Comparison of ENCODE assay signal across 9 cellular contexts in the genomic region with DNA sequence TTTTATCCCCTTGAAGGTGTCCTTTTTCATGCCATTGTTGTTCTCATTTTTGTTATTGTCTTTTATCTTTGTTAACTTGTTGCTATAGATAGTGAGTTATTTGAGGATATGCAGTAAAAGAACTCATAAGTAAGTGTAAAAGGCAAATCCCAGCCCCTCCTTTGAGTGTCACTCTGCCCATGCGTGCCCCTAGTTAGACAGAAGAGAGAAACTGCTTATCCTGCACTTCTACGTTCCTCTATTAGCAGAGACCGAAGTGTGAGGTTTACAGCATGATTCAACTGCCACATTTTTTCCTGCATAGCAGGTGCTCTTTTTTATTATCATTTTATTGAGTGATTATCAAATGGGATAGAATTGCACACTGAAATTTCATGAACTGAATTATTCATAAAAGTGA. TPM values are rescaled to one million over a fixed set of nuclear protein-coding genes. Genes with fewer than 3 reads are reported as not detected.
DNase-seq lines count a peak whose midpoint lies in the region; ATAC-seq, FAIRE-seq and TF ChIP-seq lines count a peak whose summit lies in the region.
"Had no signal": no experiment of that assay in that cellular context is flagged by ENCODE, and none has a peak within 500 bp of the region (broad histone marks: within the 10 kb centered on the region; RNA-seq: fewer than 3 reads in every experiment).

No MANE protein-coding gene starts in this region.

- no peaks in the 10 kb centered on the region for H4K20me1 ChIP-seq in GM23248 (ENCODE audit: insufficient read depth)
- H4K20me1 ChIP-seq in astrocyte (ENCODE audit: insufficient read depth, low read length), result no peaks in the 10 kb centered on the region

- H3K27ac ChIP-seq in GM23248 (no peak overlapping the region), astrocyte (ENCODE audit: low read depth, low read length) (no peak overlapping the region)

- H3K4me1 Mint-ChIP-seq in astrocyte (ENCODE audit: low read depth, unreplicated experiment), result peaks cover 13% of the 10 kb centered on the region

- H3K79me2 ChIP-seq in GM23248 (ENCODE audit: insufficient read depth), result no peaks in the 10 kb centered on the region
- no peaks in the 10 kb centered on the region for H3K79me2 ChIP-seq in astrocyte (ENCODE audit: insufficient read depth, low read length)

- peaks cover 2% of the 10 kb centered on the region for H3K9me3 Mint-ChIP-seq in astrocyte (ENCODE audit: unreplicated experiment)
- H3K9me3 Mint-ChIP-seq: CD8-positive, alpha-beta T cell had no signal

- no peaks in the 10 kb centered on the region for H3K9me2 ChIP-seq in GM23248 (ENCODE audit: insufficient read depth)

- peak overlapping the region; percentile 59 for H3K27ac Mint-ChIP-seq in astrocyte (ENCODE audit: unreplicated experiment)
- H3K27ac Mint-ChIP-seq: CD8-positive, alpha-beta T cell had no signal

- TF ChIP-seq CTCF in astrocyte (IDR thresholded peaks at IDR 0.05; ENCODE audit: insufficient read depth, low read depth, low read length), result no peak

- H2AFZ ChIP-seq in GM23248, result no peak overlapping the region
- no peak overlapping the region for H2AFZ ChIP-seq in astrocyte (ENCODE audit: low read depth, low read length)

- no peak overlapping the region for H3K9ac ChIP-seq in GM23248
- no peak overlapping the region for H3K9ac ChIP-seq in astrocyte (ENCODE audit: low read length)

- H3K9me3 ChIP-seq in GM23248 (ENCODE audit: low read depth) (no peaks in the 10 kb centered on the region), astrocyte (ENCODE audit: insufficient read depth, low read depth, low read length) (no peaks in the 10 kb centered on the region)

- no peaks in the 10 kb centered on the region for H3K27me3 Mint-ChIP-seq in astrocyte (ENCODE audit: low read depth, unreplicated experiment)

- no peak for FAIRE-seq in astrocyte (lab: Jason Lieb, UNC)

- H3K4me1 ChIP-seq in GM23248 (ENCODE audit: insufficient read depth), result peaks cover 15% of the 10 kb centered on the region
- no peaks in the 10 kb centered on the region for H3K4me1 ChIP-seq in astrocyte (ENCODE audit: insufficient read depth, low read length)

- no peaks in the 10 kb centered on the region for H3K27me3 ChIP-seq in GM23248 (replicated peaks; ENCODE audit: insufficient read depth)
- H3K27me3 ChIP-seq in astrocyte (ENCODE audit: insufficient read depth, low read length), result peaks cover 9% of the 10 kb centered on the region

- H3K4me3 Mint-ChIP-seq in astrocyte (ENCODE audit: unreplicated experiment), result no peak overlapping the region
- H3K4me3 Mint-ChIP-seq: CD8-positive, alpha-beta T cell had no signal

- WGBS in GM23248 (ENCODE audit: low coverage in 1 of 2, low lambda C conversion rate in 2 of 2, missing lambda C conversion rate in 2 of 2), 2 experiments, result 95 to 96% methylated on average over 3 of the region's 3 CpGs

- in situ Hi-C loops in ACHN (cut with HindIII; ENCODE audit: low pct_ligation_motif_present, low pct_unique_long_range_greater_than_20kb, low sequenced_read_pairs), result no loop called here
- in situ Hi-C loops in GM23248 (cut with MboI), result no loop called here

- peak overlapping the region; percentile 37 for H3K4me2 ChIP-seq in GM23248 (ENCODE audit: unreplicated experiment)
- H3K4me2 ChIP-seq in astrocyte (ENCODE audit: low read length), result no peak overlapping the region

- H3F3A ChIP-seq in GM23248 (ENCODE audit: insufficient read depth), result no peaks in the 10 kb centered on the region

- no peak overlapping the region for H3K4me3 ChIP-seq in GM23248
- H3K4me3 ChIP-seq in astrocyte (ENCODE audit: insufficient read depth, low read depth, low read length), result no peak overlapping the region

- DNase-seq in ACHN, result peak; percentile 11
- DNase-seq in GM23248, result no peak
- no peak for DNase-seq in astrocyte (ENCODE audit: low read depth)
- peak; percentile 48 for DNase-seq in pons (ENCODE audit: low spot score)
- no peak for DNase-seq in DMS 273 treated with DMSO at 0.1 percent for 48 hours (lab: John Stamatoyannopoulos, UW)
- DNase-seq in NCI-H1417 (lab: John Stamatoyannopoulos, UW), result no peak
- DNase-seq: CD8-positive, alpha-beta T cell; Right ventricle myocardium superior had no signal

- H3K36me3 ChIP-seq in GM23248 (ENCODE audit: low read depth) (no peaks in the 10 kb centered on the region), astrocyte (ENCODE audit: insufficient read depth, low read length) (no peaks in the 10 kb centered on the region)

- H3K36me3 Mint-ChIP-seq in astrocyte (ENCODE audit: low read depth, unreplicated experiment), result no peaks in the 10 kb centered on the region
- H3K36me3 Mint-ChIP-seq: CD8-positive, alpha-beta T cell had no signal

- no peak for ATAC-seq in GM21529 (IDR thresholded peaks at IDR 0.05; ENCODE audit: unreplicated experiment)
- ATAC-seq: CD8-positive, alpha-beta T cell had no signal

RNA-seq across cellular contexts. Expression of a gene that starts 12.0 kb away (rescaled TPM):
- total RNA-seq in GM23248 (2014; rRNA removed; shearing (Covaris generic)), result 0.13 and 1.4 TPM in 2 replicates
- polyA plus RNA-seq in GM23248 (2016; fragmentation: Nextera tagmentation; extraction: Ambion mirVana), result 1.5 and 1.7 TPM in 2 replicates
- total RNA-seq in astrocyte, result 3.2 and 3.4 TPM in 2 replicates
- total RNA-seq: CD8-positive, alpha-beta T cell had no signal

Comparison
In these comparisons a context has a peak if more than half of its experiments do, and no peak if none do; other contexts are left out.
1. DNase-seq: peak in ACHN (single experiment) and pons (single experiment); none in GM23248 (single experiment), astrocyte (single experiment), DMS 273 treated with DMSO at 0.1 percent for 48 hours (single experiment) and NCI-H1417 (0 of 3).